Comparison of ENCODE assay signal across 9 cellular contexts in genomic region chr3:22089284-22089683, GRCh38.
DNase-seq lines count a peak whose midpoint lies in the region; ATAC-seq and TF ChIP-seq lines count a peak whose summit lies in the region.
"Had no signal": no experiment of that assay in that cellular context is flagged by ENCODE, and none has a peak within 500 bp of the region (broad histone marks: within the 10 kb centered on the region; RNA-seq: fewer than 3 reads in every experiment).

No MANE protein-coding gene starts in this region.

- peaks cover 0 to 11% of the 10 kb centered on the region in 2 donors for H3K9me3 Mint-ChIP-seq in stimulated activated naive CD8-positive, alpha-beta T cell treated with anti-CD3 and anti-CD28 coated beads, Interleukin-15, amount 100 ng/mL, for 72 hours

- H3K36me3 ChIP-seq in adipocyte (ENCODE audit: control insufficient read depth, insufficient read depth, low read length, severe bottlenecking) (no peaks in the 10 kb centered on the region), lower lobe of right lung (no peaks in the 10 kb centered on the region), testis (ENCODE audit: low read depth, missing control alignments) (no peaks in the 10 kb centered on the region)
- H3K36me3 ChIP-seq: gastrocnemius medialis had no signal

- no peaks in the 10 kb centered on the region for H3K4me1 Mint-ChIP-seq in stimulated activated naive CD8-positive, alpha-beta T cell treated with anti-CD3 and anti-CD28 coated beads, Interleukin-15, amount 100 ng/mL, for 72 hours

- DNase-seq in stimulated activated naive CD8-positive, alpha-beta T cell treated with anti-CD3 and anti-CD28 coated beads, Interleukin-15, Interleukin-2, amounts not matched to agents 100 U/mL and 50 U/mL, for 24 hours, result no peak
- DNase-seq in stimulated activated naive CD8-positive, alpha-beta T cell treated with anti-CD3 and anti-CD28 coated beads, Interleukin-15, amount 100 ng/mL, for 72 hours, result no peak
- DNase-seq in HEK293T (ENCODE audit: extremely low spot score) (peak; percentile 19), LoVo (ENCODE audit: low spot score) (peak; percentile 42), adipocyte (ENCODE audit: low read depth) (peak; percentile 13), lower lobe of right lung (no peak), COR-L47 (lab: John Stamatoyannopoulos, UW) (no peak), testis (no peak)
- DNase-seq: gastrocnemius medialis had no signal

- CTCF ChIA-PET in HEK293T (lab: Yijun Ruan, JAX), result interaction anchor here (1.5 kb wide), 1 partner anchor 27 kb away, joined by 6 read pairs; no protein-coding TSS in a partner anchor

- H3K9ac ChIP-seq in adipocyte (ENCODE audit: low read length), result no peak overlapping the region

- intact Hi-C loops in lower lobe of right lung (cut with DNase I), result no loop called here
- intact Hi-C loops in testis (cut with DNase I; ENCODE audit: low total_unique reads), result no loop called here

- H3K4me3 Mint-ChIP-seq in stimulated activated naive CD8-positive, alpha-beta T cell treated with anti-CD3 and anti-CD28 coated beads, Interleukin-15, amount 100 ng/mL, for 72 hours, result no peak overlapping the region

- H3K27me3 Mint-ChIP-seq in stimulated activated naive CD8-positive, alpha-beta T cell treated with anti-CD3 and anti-CD28 coated beads, Interleukin-15, amount 100 ng/mL, for 72 hours, result no peaks in the 10 kb centered on the region

- TF ChIP-seq POLR2A in testis (IDR thresholded peaks at IDR 0.05), result no peak

- TF ChIP-seq CTCF in lower lobe of right lung (IDR thresholded peaks at IDR 0.05) (peak; percentile 42), testis (IDR thresholded peaks at IDR 0.05) (peak in 1 of 3 experiments; percentile 13)

- peak; percentile 19 for ATAC-seq in stimulated activated naive CD8-positive, alpha-beta T cell treated with anti-CD3 and anti-CD28 coated beads, Interleukin-15, Interleukin-2, amounts not matched to agents 100 U/mL and 50 U/mL, for 24 hours
- ATAC-seq in stimulated activated naive CD8-positive, alpha-beta T cell treated with anti-CD3 and anti-CD28 coated beads, Interleukin-15, amount 100 ng/mL, for 72 hours, result no peak
- ATAC-seq in lower lobe of right lung, result peak; percentile 55 to 66

- POLR2A ChIA-PET in HEK293T (lab: Yijun Ruan, JAX), result no interaction called here

- no peaks in the 10 kb centered on the region for H3K9me3 ChIP-seq in adipocyte (ENCODE audit: control insufficient read depth, low read length)
- no peaks in the 10 kb centered on the region for H3K9me3 ChIP-seq in lower lobe of right lung
- H3K9me3 ChIP-seq in testis, result no peaks in the 10 kb centered on the region
- H3K9me3 ChIP-seq: gastrocnemius medialis had no signal

- WGBS in testis, 2 donors, result 39 to 41% methylated on average over 4 of the region's 4 CpGs

- H3K27ac Mint-ChIP-seq in stimulated activated naive CD8-positive, alpha-beta T cell treated with anti-CD3 and anti-CD28 coated beads, Interleukin-15, amount 100 ng/mL, for 72 hours, result no peak overlapping the region

- H3K27ac ChIP-seq in lower lobe of right lung (no peak overlapping the region), testis (no peak overlapping the region)
- H3K27ac ChIP-seq: gastrocnemius medialis had no signal

- H3K4me1 ChIP-seq in adipocyte (ENCODE audit: control insufficient read depth, insufficient read depth, low read length), result no peaks in the 10 kb centered on the region
- H3K4me1 ChIP-seq in lower lobe of right lung, result no peaks in the 10 kb centered on the region
- H3K4me1 ChIP-seq in testis, result no peaks in the 10 kb centered on the region

- H3K4me3 ChIP-seq in adipocyte (ENCODE audit: low read length) (no peak overlapping the region), lower lobe of right lung (no peak overlapping the region), testis (no peak overlapping the region)
- H3K4me3 ChIP-seq: gastrocnemius medialis had no signal

- H3K27me3 ChIP-seq in adipocyte (replicated peaks; ENCODE audit: control insufficient read depth, insufficient read depth, low read length) (no peaks in the 10 kb centered on the region), lower lobe of right lung (ENCODE audit: low read depth) (no peaks in the 10 kb centered on the region), testis (no peaks in the 10 kb centered on the region)
- H3K27me3 ChIP-seq: gastrocnemius medialis had no signal

TF ChIP-seq in HEK293T, 16 proteins besides CTCF, POLR2A, EP300 and RAD21:
- no peak for TF ChIP-seq CTBP1 (IDR thresholded peaks at IDR 0.05; ENCODE audit: borderline replicate concordance)
- no peak for TF ChIP-seq ZNF384 (IDR thresholded peaks at IDR 0.05)
- no peak for TF ChIP-seq ELF4 (IDR thresholded peaks at IDR 0.05)
- TF ChIP-seq L3MBTL2 (conservative IDR thresholded peaks at IDR 0.05), result no peak
- no peak for TF ChIP-seq FOXA1 (IDR thresholded peaks at IDR 0.05)
- TF ChIP-seq SUZ12 (IDR thresholded peaks at IDR 0.05), result no peak
- no peak for TF ChIP-seq FOXK2 (IDR thresholded peaks at IDR 0.05)
- TF ChIP-seq NFRKB (IDR thresholded peaks at IDR 0.05), result no peak
- TF ChIP-seq BHLHE40 (IDR thresholded peaks at IDR 0.05; ENCODE audit: borderline replicate concordance), result no peak
- TF ChIP-seq PKNOX1 (IDR thresholded peaks at IDR 0.05), result no peak
- no peak for TF ChIP-seq HDGF (IDR thresholded peaks at IDR 0.05; ENCODE audit: borderline replicate concordance)
- TF ChIP-seq SP1 (IDR thresholded peaks at IDR 0.05), result no peak

Comparison
In these comparisons a context has a peak if more than half of its experiments do, and no peak if none do; other contexts are left out.
1. DNase-seq: peak in HEK293T (single experiment), LoVo (single experiment) and adipocyte (single experiment); none in stimulated activated naive CD8-positive, alpha-beta T cell treated with anti-CD3 and anti-CD28 coated beads, Interleukin-15, Interleukin-2, amounts not matched to agents 100 U/mL and 50 U/mL, for 24 hours (single experiment), stimulated activated naive CD8-positive, alpha-beta T cell treated with anti-CD3 and anti-CD28 coated beads, Interleukin-15, amount 100 ng/mL, for 72 hours (0 of 2), lower lobe of right lung (single experiment), COR-L47 (single experiment) and testis (single experiment).